Comparison of ENCODE assay signal across 2 cellular contexts in the genomic region with DNA sequence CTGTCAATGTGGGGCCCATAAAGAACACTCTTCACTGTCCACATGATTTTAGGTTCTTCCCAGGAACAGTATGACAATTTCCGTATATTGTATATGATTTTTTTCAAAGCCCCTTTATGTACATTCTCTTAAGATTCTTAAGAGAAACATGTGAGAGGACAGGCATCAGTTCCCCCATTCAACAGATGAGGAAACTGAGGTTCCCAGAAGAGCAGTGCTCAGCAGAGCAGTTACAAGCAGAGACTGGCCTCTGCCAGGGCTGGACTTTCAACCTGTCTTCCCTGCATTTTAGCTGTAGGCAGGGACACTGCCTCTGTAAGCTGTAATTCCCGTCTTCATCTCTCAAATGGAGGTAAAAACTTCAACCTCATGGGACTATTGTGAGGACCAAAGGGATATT.
A peak's percentile ranks its signal among the peaks of the same experiment; 100 is the strongest.
TF ChIP-seq lines count a peak whose summit lies in the region.

No MANE protein-coding gene starts in this region.

TF ChIP-seq in HepG2, 621 proteins besides CTCF, POLR2A, EP300 and RAD21:
- peak; percentile 60 for TF ChIP-seq ZMYM3 (CRISPR knock-in tag; IDR thresholded peaks at IDR 0.05)
- TF ChIP-seq RCOR2 (CRISPR knock-in tag; IDR thresholded peaks at IDR 0.05): 0 out of 2 replicates have a peak, but pooled peaks have one; percentile 43
- peak; percentile 95 for TF ChIP-seq ZNF629 (CRISPR knock-in tag; conservative IDR thresholded peaks at IDR 0.05)
- TF ChIP-seq, protein P1, sequence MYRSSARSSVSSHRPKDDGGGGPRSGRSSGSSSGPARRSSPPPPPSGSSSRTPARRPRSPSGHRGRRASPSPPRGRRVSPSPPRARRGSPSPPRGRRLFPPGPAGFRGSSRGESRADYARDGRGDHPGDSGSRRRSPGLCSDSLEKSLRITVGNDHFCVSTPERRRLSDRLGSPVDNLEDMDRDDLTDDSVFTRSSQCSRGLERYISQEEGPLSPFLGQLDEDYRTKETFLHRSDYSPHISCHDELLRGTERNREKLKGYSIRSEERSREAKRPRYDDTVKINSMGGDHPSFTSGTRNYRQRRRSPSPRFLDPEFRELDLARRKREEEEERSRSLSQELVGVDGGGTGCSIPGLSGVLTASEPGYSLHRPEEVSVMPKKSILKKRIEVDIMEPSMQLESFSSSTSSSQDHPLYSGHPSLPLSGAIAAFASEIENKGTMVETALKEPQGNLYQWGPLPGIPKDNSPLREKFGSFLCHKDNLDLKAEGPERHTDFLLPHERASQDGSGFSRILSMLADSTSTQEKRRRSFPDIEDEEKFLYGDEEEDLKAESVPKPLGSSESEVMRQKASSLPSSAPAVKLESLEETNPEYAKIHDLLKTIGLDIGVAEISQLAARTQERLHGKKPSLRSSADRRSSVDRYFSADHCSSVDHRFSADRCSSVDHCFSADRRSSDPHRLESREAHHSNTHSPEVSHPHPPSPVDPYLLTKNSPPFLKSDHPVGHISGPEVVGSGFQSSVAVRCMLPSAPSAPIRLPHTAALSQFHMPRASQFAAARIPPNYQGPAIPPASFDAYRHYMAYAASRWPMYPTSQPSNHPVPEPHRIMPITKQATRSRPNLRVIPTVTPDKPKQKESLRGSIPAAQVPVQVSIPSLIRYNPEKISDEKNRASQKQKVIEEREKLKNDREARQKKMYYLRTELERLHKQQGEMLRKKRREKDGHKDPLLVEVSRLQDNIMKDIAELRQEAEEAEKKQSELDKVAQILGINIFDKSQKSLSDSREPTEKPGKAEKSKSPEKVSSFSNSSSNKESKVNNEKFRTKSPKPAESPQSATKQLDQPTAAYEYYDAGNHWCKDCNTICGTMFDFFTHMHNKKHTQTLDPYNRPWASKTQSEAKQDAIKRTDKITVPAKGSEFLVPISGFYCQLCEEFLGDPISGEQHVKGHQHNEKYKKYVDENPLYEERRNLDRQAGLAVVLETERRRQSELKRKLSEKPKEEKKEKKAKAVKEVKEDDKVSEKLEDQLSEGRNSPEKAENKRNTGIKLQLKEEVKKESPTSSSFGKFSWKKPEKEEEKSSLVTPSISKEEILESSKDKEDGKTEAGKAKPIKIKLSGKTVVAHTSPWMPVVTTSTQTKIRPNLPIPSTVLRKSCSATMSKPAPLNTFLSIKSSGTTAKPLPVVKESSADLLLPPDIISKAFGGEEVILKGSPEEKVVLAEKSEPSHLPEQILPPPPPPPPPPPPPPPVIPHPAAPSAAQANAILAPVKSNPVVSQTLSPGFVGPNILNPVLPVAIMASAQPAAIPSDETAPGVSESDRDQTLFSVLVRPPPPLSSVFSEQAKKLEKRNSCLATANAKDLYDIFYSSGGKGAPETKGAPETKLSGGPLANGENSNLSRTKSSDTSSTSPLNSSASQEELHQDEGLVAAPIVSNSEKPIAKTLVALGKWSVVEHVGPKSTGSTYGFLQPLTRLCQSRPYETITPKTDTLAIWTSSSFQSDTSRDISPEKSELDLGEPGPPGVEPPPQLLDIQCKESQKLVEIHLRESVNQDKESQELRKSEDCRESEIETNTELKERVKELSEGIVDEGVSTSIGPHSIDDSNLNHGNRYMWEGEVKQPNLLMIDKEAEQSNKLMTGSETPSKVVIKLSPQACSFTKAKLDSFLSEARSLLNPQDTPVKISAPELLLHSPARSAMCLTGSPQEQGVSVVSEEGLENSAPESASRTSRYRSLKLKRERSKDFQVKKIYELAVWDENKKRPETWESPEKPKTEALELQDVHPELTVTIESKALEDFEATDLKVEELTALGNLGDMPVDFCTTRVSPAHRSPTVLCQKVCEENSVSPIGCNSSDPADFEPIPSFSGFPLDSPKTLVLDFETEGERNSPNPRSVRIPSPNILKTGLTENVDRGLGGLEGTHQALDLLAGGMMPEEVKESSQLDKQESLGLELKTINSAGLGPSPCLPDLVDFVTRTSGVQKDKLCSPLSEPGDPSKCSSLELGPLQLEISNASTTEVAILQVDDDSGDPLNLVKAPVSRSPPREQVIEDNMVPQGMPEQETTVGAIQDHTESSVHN (CRISPR knock-in tag; IDR thresholded peaks at IDR 0.05): no peak

TF ChIP-seq in K562, 482 proteins besides CTCF, POLR2A, EP300 and RAD21:
- TF ChIP-seq ZNF445 (CRISPR knock-in tag; IDR thresholded peaks at IDR 0.05; ENCODE audit: low read depth) (no peak), RBM25 (IDR thresholded peaks at IDR 0.05; ENCODE audit: low read depth, low read length, severe bottlenecking) (peak; percentile 41)
